In genomic region chr1:161119379-161120061, GRCh38 we compare ENCODE assay signal across 7 cellular contexts. TPM values are rescaled to one million over a fixed set of nuclear protein-coding genes. Genes with fewer than 3 reads are reported as not detected.
DNase-seq lines count a peak whose midpoint lies in the region; ATAC-seq and TF ChIP-seq lines count a peak whose summit lies in the region.

No MANE protein-coding gene starts in this region.

- CTCF ChIA-PET in MCF 10A (lab: Yijun Ruan, JAX), result interaction anchor here (0.8 to 1.2 kb wide), 5 partner anchors 14 to 48 kb away, joined by 3 to 6 read pairs (median 4); no protein-coding TSS in a partner anchor

- intact Hi-C loops in MCF 10A (cut with micrococcal nuclease), result loop anchor here (2.0 kb wide), 1 partner anchor 47 kb away; the partner anchor contains the start of gene PPOX

- BruUV-seq in MCF 10A (replicated peaks; lab: Mats Ljungman, UMichigan), result no TSS peak

- ATAC-seq in GM18858 (IDR thresholded peaks at IDR 0.05; ENCODE audit: unreplicated experiment) (peak; percentile 60), HG03521 (IDR thresholded peaks at IDR 0.05; ENCODE audit: unreplicated experiment) (peak; percentile 47)

- POLR2A ChIA-PET in MCF 10A (lab: Yijun Ruan, JAX), result interaction anchor here (0.9 to 6.9 kb wide), 6 partner anchors 22 to 174 kb away, joined by 4 to 112 read pairs (median 30); partner anchors contain the start of genes F11R, KLHDC9 and PPOX

- H3K27ac Mint-ChIP-seq in MCF 10A (ENCODE audit: low read depth, unreplicated experiment), result peak overlapping the region; percentile 95

- TF ChIP-seq CTCF in MCF 10A (IDR thresholded peaks at IDR 0.05; ENCODE audit: unreplicated experiment), result peak; percentile 43

- H3K36me3 Mint-ChIP-seq in MCF 10A (ENCODE audit: insufficient read depth, unreplicated experiment), result peaks cover 76% of the 10 kb centered on the region

- peak overlapping the region; percentile 9 for H3K27ac ChIP-seq in layer of hippocampus (ENCODE audit: low read depth, low read length)

- no peaks in the 10 kb centered on the region for H3K27me3 ChIP-seq in layer of hippocampus (ENCODE audit: control insufficient read depth, insufficient read depth, low read length)

- H3K27me3 Mint-ChIP-seq in MCF 10A (ENCODE audit: insufficient read depth, unreplicated experiment), result no peaks in the 10 kb centered on the region

- DNase-seq in T-helper 2 cell (peak in 4 of 5 experiments; percentile 55 to 84 (median 58)), MCF 10A (ENCODE audit: unreplicated experiment) (peak; percentile 90), DMS79 (lab: John Stamatoyannopoulos, UW) (no peak)
- peak; percentile 32 to 48 (median 35) for DNase-seq in stimulated activated CD4-positive, alpha-beta T cell treated with anti-CD3 and anti-CD28 coated beads, TNF-alpha, amount 100 ng/mL, for 4 hours (ENCODE audit: low read depth in 3 of 3)

- peak overlapping the region; percentile 97 for H3K4me3 Mint-ChIP-seq in MCF 10A (ENCODE audit: unreplicated experiment)

- peaks cover 37% of the 10 kb centered on the region for H3K4me1 Mint-ChIP-seq in MCF 10A (ENCODE audit: insufficient read depth, unreplicated experiment)

- no peaks in the 10 kb centered on the region for H3K9me3 Mint-ChIP-seq in MCF 10A (ENCODE audit: unreplicated experiment)

RNA-seq across cellular contexts. Expression of gene NIT1, which starts 1.6 kb away (rescaled TPM):
- total RNA-seq in MCF 10A (2022), result 73.4 and 75.4 TPM in 2 replicates

RNA-seq across cellular contexts. Expression of gene PFDN2, which starts 1.7 kb away (rescaled TPM):
- 514 and 683 TPM in 2 replicates for total RNA-seq in MCF 10A (2022)

RNA-seq across cellular contexts. Expression of gene DEDD, which starts 12.9 kb away (rescaled TPM):
- 63.1 and 73.6 TPM in 2 replicates for total RNA-seq in MCF 10A (2022)

RNA-seq across cellular contexts. Expression of gene KLHDC9, which starts 21.4 kb away (rescaled TPM):
- not detected in 2 replicates for total RNA-seq in MCF 10A (2022)

RNA-seq across cellular contexts. Expression of gene NECTIN4, which starts 30.2 kb away (rescaled TPM):
- 7.0 and 11.2 TPM in 2 replicates for total RNA-seq in MCF 10A (2022)
